1 cellular context compared by ENCODE assay signal in the genomic region with DNA sequence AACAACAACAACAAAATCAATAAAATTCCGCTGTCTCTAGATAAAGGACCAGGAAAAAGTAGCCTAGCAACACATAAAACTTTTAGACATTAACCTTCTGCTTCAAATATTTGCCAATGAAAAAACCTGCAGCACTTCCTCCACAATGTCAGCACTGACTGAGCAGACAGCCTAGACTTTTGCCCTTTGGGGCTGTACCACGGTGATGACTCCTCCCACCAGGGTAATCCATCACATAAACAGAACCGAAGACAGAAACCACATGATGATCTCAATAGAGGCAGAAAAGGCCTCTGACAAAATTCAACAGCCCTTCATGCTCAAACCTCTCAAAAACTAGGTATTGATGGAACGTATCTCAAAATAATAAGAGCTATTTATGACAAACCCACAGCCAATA.
TF ChIP-seq lines count a peak whose summit lies in the region.

No MANE protein-coding gene starts in this region.

TF ChIP-seq in K562, 482 proteins besides CTCF, POLR2A, EP300 and RAD21:
- TF ChIP-seq, protein P1, sequence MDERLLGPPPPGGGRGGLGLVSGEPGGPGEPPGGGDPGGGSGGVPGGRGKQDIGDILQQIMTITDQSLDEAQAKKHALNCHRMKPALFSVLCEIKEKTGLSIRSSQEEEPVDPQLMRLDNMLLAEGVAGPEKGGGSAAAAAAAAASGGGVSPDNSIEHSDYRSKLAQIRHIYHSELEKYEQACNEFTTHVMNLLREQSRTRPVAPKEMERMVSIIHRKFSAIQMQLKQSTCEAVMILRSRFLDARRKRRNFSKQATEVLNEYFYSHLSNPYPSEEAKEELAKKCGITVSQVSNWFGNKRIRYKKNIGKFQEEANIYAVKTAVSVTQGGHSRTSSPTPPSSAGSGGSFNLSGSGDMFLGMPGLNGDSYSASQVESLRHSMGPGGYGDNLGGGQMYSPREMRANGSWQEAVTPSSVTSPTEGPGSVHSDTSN (CRISPR knock-in tag; IDR thresholded peaks at IDR 0.05; ENCODE audit: low read depth) = no peak
- TF ChIP-seq, protein P1 (tag; conservative IDR thresholded peaks at IDR 0.05; ENCODE audit: low read depth) = peak; percentile 73
- TF ChIP-seq, protein P2, sequence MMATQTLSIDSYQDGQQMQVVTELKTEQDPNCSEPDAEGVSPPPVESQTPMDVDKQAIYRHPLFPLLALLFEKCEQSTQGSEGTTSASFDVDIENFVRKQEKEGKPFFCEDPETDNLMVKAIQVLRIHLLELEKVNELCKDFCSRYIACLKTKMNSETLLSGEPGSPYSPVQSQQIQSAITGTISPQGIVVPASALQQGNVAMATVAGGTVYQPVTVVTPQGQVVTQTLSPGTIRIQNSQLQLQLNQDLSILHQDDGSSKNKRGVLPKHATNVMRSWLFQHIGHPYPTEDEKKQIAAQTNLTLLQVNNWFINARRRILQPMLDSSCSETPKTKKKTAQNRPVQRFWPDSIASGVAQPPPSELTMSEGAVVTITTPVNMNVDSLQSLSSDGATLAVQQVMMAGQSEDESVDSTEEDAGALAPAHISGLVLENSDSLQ (IDR thresholded peaks at IDR 0.05) = peak; percentile 56
- TF ChIP-seq ZNF717 (CRISPR knock-in tag; IDR thresholded peaks at IDR 0.05) (no peak), MEIS2 (IDR thresholded peaks at IDR 0.05; ENCODE audit: partially characterized antibody) (peak; percentile 78), PHF20 (IDR thresholded peaks at IDR 0.05; ENCODE audit: partially characterized antibody) (no peak)
